Comparison of ENCODE assay signal across 1 cellular context in the genomic region with DNA sequence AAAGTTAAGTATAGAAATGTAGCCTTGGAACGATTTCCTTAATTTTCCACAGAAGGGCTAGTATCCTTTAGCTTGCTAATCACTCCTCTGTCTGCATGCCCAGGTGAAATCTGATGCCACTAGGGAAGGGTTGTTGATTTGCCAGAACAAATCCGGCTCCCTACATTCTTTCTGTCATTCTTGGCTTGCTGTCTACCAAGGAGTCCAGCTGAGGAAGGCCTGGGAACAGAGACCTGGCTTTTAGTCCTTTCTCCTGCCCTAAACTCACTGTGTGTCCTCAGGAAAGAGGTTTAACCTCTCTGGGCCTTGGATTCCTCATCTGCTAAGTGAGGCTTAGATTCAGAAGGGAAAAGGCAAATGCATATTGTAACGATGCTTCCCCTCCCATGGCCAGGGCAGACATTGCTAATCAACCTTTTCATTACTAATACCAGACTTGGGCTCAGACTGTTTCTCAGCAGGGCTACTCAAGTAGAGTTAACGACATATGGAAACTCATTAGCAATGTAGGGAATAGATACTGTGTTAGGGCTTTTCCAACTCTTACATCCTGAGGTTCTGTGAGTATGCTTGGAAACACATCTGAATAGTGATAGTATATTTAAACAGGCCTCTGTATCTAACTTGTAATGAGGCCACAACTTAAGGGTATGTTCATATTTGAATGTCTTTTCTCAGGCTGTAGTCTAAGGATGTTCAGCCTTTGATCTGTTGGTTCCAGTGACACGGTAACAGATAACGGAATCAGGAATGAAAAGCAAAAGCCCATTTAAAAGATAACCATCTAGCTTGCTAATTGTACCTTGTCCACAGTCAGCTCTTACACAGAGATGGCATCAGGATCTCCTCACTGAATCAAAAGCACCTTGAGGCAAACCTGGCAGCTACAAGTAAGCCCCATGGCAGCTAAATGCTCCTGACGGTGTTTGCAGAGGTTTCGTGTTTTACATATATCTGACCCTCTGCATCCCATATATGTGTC.
TF ChIP-seq lines count a peak whose summit lies in the region.

No MANE protein-coding gene starts in this region.

TF ChIP-seq in endothelial cell of umbilical vein, 7 proteins besides CTCF, POLR2A, EP300 and RAD21:
- TF ChIP-seq EZH2 (IDR thresholded peaks at IDR 0.05; ENCODE audit: borderline replicate concordance, low read depth, low read length, severe bottlenecking) (no peak), GATA2 (IDR thresholded peaks at IDR 0.05; ENCODE audit: insufficient read depth, insufficient read length, low read depth, low read length) (no peak), POLR2AphosphoS5 (IDR thresholded peaks at IDR 0.05; ENCODE audit: insufficient read depth, low read depth, low read length) (no peak), FOS (IDR thresholded peaks at IDR 0.05; ENCODE audit: borderline replicate concordance, insufficient read depth, low read length) (no peak), JUN (IDR thresholded peaks at IDR 0.05; ENCODE audit: borderline replicate concordance, insufficient read depth, insufficient read length, low read depth) (no peak)
- TF ChIP-seq, protein P1, sequence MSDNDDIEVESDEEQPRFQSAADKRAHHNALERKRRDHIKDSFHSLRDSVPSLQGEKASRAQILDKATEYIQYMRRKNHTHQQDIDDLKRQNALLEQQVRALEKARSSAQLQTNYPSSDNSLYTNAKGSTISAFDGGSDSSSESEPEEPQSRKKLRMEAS (IDR thresholded peaks at IDR 0.05; ENCODE audit: insufficient read depth, insufficient read length) = no peak
